Comparison of ENCODE assay signal across 26 cellular contexts in the genomic region with DNA sequence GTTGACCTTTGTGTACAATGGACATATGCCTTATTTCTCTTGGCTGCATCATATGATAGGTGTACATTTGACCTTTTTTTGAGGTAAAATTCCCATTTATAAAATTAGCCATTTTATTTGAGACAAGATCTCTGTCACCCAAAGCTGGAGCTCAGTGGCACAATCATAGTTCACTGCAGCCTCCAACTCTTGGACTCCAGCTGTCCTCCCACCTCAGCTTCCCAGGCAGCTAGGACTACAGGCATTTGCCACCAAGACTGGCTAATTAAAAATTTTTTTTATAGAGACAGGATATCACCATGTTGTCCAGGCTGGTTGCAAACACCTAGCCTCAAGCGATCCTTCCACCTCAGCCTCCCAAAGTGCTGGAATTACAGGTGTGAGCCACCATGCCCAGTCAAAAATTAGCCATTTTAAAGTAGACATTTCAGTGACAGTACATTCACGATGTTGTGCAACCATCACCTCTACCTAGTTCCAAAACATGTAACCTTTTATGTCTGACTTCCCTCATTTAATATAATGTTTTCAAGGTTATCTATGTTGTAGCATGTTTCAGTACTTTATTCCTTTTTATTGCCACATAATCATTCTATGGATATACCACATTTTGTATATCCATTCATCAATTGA.
"Had no signal": no experiment of that assay in that cellular context is flagged by ENCODE, and none has a peak within 500 bp of the region (broad histone marks: within the 10 kb centered on the region; RNA-seq: fewer than 3 reads in every experiment).

No MANE protein-coding gene starts in this region.

- H3K4me3 Mint-ChIP-seq: natural killer cell treated with Interleukin-12 subunit alpha and Interleukin-12 subunit beta and Interleukin-15 and Interleukin-18, amount 100 ng/mL, for 72 hours; stimulated activated effector memory CD8-positive, alpha-beta T cell treated with anti-CD3 and anti-CD28 coated beads, Interleukin-12 subunit alpha, Interleukin-12 subunit beta, amount 100 ng/mL, for 72 hours; stimulated activated naive CD8-positive, alpha-beta T cell treated with anti-CD3 and anti-CD28 coated beads, Interleukin-15, Interleukin-2, amounts not matched to agents 100 ng/mL and 50 ng/mL, for 24 hours; type B pancreatic cell had no signal

- H3K27me3 Mint-ChIP-seq: natural killer cell treated with Interleukin-12 subunit alpha and Interleukin-12 subunit beta and Interleukin-15 and Interleukin-18, amount 100 ng/mL, for 72 hours; stimulated activated naive CD8-positive, alpha-beta T cell treated with anti-CD3 and anti-CD28 coated beads, Interleukin-15, Interleukin-2, amounts not matched to agents 100 ng/mL and 50 ng/mL, for 24 hours; type B pancreatic cell had no signal

- H3K27me3 ChIP-seq: left lung, pancreas, sigmoid colon, spleen, suprapubic skin, tibial artery, uterus had no signal

- H3K27ac Mint-ChIP-seq: natural killer cell treated with Interleukin-12 subunit alpha and Interleukin-12 subunit beta and Interleukin-15 and Interleukin-18, amount 100 ng/mL, for 72 hours; stimulated activated effector memory CD8-positive, alpha-beta T cell treated with anti-CD3 and anti-CD28 coated beads, Interleukin-12 subunit alpha, Interleukin-12 subunit beta, amount 100 ng/mL, for 72 hours; stimulated activated naive CD8-positive, alpha-beta T cell treated with anti-CD3 and anti-CD28 coated beads, Interleukin-15, Interleukin-2, amounts not matched to agents 100 ng/mL and 50 ng/mL, for 24 hours; type B pancreatic cell had no signal

- H3K27ac ChIP-seq: left lung, lower lobe of right lung, pancreas, prostate gland, sigmoid colon, spleen, suprapubic skin, thoracic aorta, tibial artery, uterus had no signal

- DNase-seq: hippocampal formation; kidney glomerular epithelial cell; left cardiac atrium; left lung; lower lobe of right lung; mammary epithelial cell; mesenchymal stem cell; nucleus accumbens; pancreas; posterior cingulate gyrus; retina; right cardiac atrium; sigmoid colon; small intestine; spleen; stimulated activated CD4-positive, alpha-beta T cell treated with anti-CD3 and anti-CD28 coated beads, Interleukin-4, amount 100 ng/mL, for 24 hours; stimulated activated naive CD4-positive, alpha-beta T cell; tibial artery; uterus had no signal

- H3K4me1 ChIP-seq: prostate gland had no signal

- H3K4me3 ChIP-seq: left lung, lower lobe of right lung, pancreas, prostate gland, sigmoid colon, spleen, suprapubic skin, thoracic aorta, tibial artery, uterus had no signal

- H3K9me3 Mint-ChIP-seq: natural killer cell treated with Interleukin-12 subunit alpha and Interleukin-12 subunit beta and Interleukin-15 and Interleukin-18, amount 100 ng/mL, for 72 hours; stimulated activated effector memory CD8-positive, alpha-beta T cell treated with anti-CD3 and anti-CD28 coated beads, Interleukin-12 subunit alpha, Interleukin-12 subunit beta, amount 100 ng/mL, for 72 hours; stimulated activated naive CD8-positive, alpha-beta T cell treated with anti-CD3 and anti-CD28 coated beads, Interleukin-15, Interleukin-2, amounts not matched to agents 100 ng/mL and 50 ng/mL, for 24 hours; type B pancreatic cell had no signal

- H3K36me3 ChIP-seq: left lung, lower lobe of right lung, pancreas, prostate gland, sigmoid colon, suprapubic skin, thoracic aorta, tibial artery, uterus had no signal

- H3K9me3 ChIP-seq: left lung, lower lobe of right lung, pancreas, prostate gland, sigmoid colon, spleen, suprapubic skin, thoracic aorta, tibial artery, uterus had no signal

- ATAC-seq: left cardiac atrium; left lung; lower lobe of right lung; natural killer cell treated with Interleukin-12 subunit alpha and Interleukin-12 subunit beta and Interleukin-15 and Interleukin-18, amount 100 ng/mL, for 72 hours; pancreas; right cardiac atrium; stimulated activated effector memory CD8-positive, alpha-beta T cell treated with anti-CD3 and anti-CD28 coated beads, Interleukin-12 subunit alpha, Interleukin-12 subunit beta, amount 100 ng/mL, for 72 hours had no signal
